9 cellular contexts compared by ENCODE assay signal in the genomic region with DNA sequence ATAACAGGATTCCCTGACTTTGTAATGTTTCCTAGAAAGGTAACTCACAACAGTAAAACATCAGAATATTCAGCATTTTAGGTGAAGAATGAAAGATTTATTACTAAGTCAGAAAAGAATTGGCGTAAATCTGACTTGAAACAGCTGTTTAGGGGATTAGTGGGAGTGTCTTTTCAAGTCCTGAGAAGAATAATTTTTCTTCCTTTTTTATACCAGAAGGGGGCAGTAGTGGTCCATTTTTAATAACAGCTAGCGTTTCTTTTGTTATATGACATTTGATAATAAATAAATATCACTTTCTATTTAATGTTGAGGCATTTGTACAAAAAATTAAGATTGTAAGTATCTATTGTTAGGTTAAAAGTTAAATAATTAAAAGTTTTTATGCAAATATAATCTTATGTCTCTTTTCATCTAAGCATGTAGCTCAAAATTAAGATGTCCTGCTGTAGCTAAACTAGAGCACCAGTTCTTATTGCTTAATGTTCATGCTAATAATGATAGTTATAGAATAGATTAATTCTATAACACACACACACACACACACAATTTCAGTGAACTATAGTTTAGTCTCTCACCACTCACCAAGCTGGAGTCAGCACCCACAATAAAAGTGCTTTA.
DNase-seq lines count a peak whose midpoint lies in the region; ATAC-seq and TF ChIP-seq lines count a peak whose summit lies in the region.
"Had no signal": no experiment of that assay in that cellular context is flagged by ENCODE, and none has a peak within 500 bp of the region (broad histone marks: within the 10 kb centered on the region; RNA-seq: fewer than 3 reads in every experiment).

No MANE protein-coding gene starts in this region.

- H3K4me3 ChIP-seq in GM23338 (no peak overlapping the region), left lung (no peak overlapping the region)
- H3K4me3 ChIP-seq: SJCRH30 had no signal

- intact Hi-C loops in left lung (cut with DNase I): no loop called here

- no peak overlapping the region for H3K4me3 Mint-ChIP-seq in GM23338

- DNase-seq in Caki2 (ENCODE audit: low read depth) (peak; percentile 28), GM23338 (ENCODE audit: low spot score) (peak; percentile 74), NCI-H187 (lab: John Stamatoyannopoulos, UW) (peak; percentile 6 to 12), astrocyte of the hippocampus (ENCODE audit: low read depth, low spot score) (peak; percentile 63), left lung (no peak), islet precursor cell (no peak), C1 segment of cervical spinal cord (lab: John Stamatoyannopoulos, UW) (no peak)

- H3K9me2 ChIP-seq in GM23338 (ENCODE audit: insufficient read depth): no peaks in the 10 kb centered on the region

- H3F3A ChIP-seq in GM23338 (replicated peaks; ENCODE audit: low read depth): no peaks in the 10 kb centered on the region

- ATAC-seq in GM23338: no peak
- peak; percentile 35 for ATAC-seq in left lung
- ATAC-seq in GM21515 (IDR thresholded peaks at IDR 0.05; ENCODE audit: unreplicated experiment): no peak

- no peak overlapping the region for H3K4me2 ChIP-seq in GM23338

- no peaks in the 10 kb centered on the region for H3K36me3 Mint-ChIP-seq in GM23338 (ENCODE audit: low read depth)

- TF ChIP-seq CTCF in GM23338 (conservative IDR thresholded peaks at IDR 0.05; ENCODE audit: low read depth in 2 of 2) (peak; percentile 56 to 90), left lung (IDR thresholded peaks at IDR 0.05) (peak; percentile 46 to 57)

- H3K4me1 Mint-ChIP-seq in GM23338: peaks cover 16% of the 10 kb centered on the region; the same call in 2 of the 3 replicates

- H3K27me3 Mint-ChIP-seq in GM23338 (ENCODE audit: insufficient read depth, low read depth, poor library complexity): no peaks in the 10 kb centered on the region

- no peak overlapping the region for H2AFZ ChIP-seq in GM23338

- H3K36me3 ChIP-seq in GM23338 (ENCODE audit: insufficient read depth) (no peaks in the 10 kb centered on the region), left lung (no peaks in the 10 kb centered on the region)
- H3K36me3 ChIP-seq: SJCRH30 had no signal

- H4K20me1 ChIP-seq in GM23338 (replicated peaks; ENCODE audit: insufficient read depth): no peaks in the 10 kb centered on the region

- no peaks in the 10 kb centered on the region for H3K9me3 Mint-ChIP-seq in GM23338

- no peaks in the 10 kb centered on the region for H3K9me3 ChIP-seq in left lung
- H3K9me3 ChIP-seq: SJCRH30 had no signal

- in situ Hi-C loops in Caki2 (cut with HindIII; ENCODE audit: low pct_unique_long_range_greater_than_20kb, low sequenced_read_pairs): no loop called here

- H3K27ac Mint-ChIP-seq in GM23338: no peak overlapping the region

- H3K27ac ChIP-seq in GM23338 (ENCODE audit: low read depth): no peak overlapping the region
- no peak overlapping the region for H3K27ac ChIP-seq in left lung
- H3K27ac ChIP-seq: SJCRH30 had no signal

- H3K79me2 ChIP-seq in GM23338 (replicated peaks; ENCODE audit: insufficient read depth): no peaks in the 10 kb centered on the region

- H3K27me3 ChIP-seq in GM23338 (ENCODE audit: insufficient read depth): no peaks in the 10 kb centered on the region
- no peaks in the 10 kb centered on the region for H3K27me3 ChIP-seq in left lung
- H3K27me3 ChIP-seq: SJCRH30 had no signal

- H3K4me1 ChIP-seq in GM23338 (ENCODE audit: insufficient read depth): peaks cover 10% of the 10 kb centered on the region; the same call in 1 of the 2 replicates
- H3K4me1 ChIP-seq in left lung: no peaks in the 10 kb centered on the region
- H3K4me1 ChIP-seq: SJCRH30 had no signal

TF ChIP-seq in GM23338, 12 proteins besides CTCF, POLR2A, EP300 and RAD21:
- TF ChIP-seq, protein P1, sequence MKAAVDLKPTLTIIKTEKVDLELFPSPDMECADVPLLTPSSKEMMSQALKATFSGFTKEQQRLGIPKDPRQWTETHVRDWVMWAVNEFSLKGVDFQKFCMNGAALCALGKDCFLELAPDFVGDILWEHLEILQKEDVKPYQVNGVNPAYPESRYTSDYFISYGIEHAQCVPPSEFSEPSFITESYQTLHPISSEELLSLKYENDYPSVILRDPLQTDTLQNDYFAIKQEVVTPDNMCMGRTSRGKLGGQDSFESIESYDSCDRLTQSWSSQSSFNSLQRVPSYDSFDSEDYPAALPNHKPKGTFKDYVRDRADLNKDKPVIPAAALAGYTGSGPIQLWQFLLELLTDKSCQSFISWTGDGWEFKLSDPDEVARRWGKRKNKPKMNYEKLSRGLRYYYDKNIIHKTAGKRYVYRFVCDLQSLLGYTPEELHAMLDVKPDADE (IDR thresholded peaks at IDR 0.05): no peak
- TF ChIP-seq EZH2 (IDR thresholded peaks at IDR 0.05; ENCODE audit: low read depth, unreplicated experiment): no peak
- no peak for TF ChIP-seq ZNF331 (CRISPR knock-in tag; IDR thresholded peaks at IDR 0.05; ENCODE audit: low read depth)
- TF ChIP-seq, protein P2, sequence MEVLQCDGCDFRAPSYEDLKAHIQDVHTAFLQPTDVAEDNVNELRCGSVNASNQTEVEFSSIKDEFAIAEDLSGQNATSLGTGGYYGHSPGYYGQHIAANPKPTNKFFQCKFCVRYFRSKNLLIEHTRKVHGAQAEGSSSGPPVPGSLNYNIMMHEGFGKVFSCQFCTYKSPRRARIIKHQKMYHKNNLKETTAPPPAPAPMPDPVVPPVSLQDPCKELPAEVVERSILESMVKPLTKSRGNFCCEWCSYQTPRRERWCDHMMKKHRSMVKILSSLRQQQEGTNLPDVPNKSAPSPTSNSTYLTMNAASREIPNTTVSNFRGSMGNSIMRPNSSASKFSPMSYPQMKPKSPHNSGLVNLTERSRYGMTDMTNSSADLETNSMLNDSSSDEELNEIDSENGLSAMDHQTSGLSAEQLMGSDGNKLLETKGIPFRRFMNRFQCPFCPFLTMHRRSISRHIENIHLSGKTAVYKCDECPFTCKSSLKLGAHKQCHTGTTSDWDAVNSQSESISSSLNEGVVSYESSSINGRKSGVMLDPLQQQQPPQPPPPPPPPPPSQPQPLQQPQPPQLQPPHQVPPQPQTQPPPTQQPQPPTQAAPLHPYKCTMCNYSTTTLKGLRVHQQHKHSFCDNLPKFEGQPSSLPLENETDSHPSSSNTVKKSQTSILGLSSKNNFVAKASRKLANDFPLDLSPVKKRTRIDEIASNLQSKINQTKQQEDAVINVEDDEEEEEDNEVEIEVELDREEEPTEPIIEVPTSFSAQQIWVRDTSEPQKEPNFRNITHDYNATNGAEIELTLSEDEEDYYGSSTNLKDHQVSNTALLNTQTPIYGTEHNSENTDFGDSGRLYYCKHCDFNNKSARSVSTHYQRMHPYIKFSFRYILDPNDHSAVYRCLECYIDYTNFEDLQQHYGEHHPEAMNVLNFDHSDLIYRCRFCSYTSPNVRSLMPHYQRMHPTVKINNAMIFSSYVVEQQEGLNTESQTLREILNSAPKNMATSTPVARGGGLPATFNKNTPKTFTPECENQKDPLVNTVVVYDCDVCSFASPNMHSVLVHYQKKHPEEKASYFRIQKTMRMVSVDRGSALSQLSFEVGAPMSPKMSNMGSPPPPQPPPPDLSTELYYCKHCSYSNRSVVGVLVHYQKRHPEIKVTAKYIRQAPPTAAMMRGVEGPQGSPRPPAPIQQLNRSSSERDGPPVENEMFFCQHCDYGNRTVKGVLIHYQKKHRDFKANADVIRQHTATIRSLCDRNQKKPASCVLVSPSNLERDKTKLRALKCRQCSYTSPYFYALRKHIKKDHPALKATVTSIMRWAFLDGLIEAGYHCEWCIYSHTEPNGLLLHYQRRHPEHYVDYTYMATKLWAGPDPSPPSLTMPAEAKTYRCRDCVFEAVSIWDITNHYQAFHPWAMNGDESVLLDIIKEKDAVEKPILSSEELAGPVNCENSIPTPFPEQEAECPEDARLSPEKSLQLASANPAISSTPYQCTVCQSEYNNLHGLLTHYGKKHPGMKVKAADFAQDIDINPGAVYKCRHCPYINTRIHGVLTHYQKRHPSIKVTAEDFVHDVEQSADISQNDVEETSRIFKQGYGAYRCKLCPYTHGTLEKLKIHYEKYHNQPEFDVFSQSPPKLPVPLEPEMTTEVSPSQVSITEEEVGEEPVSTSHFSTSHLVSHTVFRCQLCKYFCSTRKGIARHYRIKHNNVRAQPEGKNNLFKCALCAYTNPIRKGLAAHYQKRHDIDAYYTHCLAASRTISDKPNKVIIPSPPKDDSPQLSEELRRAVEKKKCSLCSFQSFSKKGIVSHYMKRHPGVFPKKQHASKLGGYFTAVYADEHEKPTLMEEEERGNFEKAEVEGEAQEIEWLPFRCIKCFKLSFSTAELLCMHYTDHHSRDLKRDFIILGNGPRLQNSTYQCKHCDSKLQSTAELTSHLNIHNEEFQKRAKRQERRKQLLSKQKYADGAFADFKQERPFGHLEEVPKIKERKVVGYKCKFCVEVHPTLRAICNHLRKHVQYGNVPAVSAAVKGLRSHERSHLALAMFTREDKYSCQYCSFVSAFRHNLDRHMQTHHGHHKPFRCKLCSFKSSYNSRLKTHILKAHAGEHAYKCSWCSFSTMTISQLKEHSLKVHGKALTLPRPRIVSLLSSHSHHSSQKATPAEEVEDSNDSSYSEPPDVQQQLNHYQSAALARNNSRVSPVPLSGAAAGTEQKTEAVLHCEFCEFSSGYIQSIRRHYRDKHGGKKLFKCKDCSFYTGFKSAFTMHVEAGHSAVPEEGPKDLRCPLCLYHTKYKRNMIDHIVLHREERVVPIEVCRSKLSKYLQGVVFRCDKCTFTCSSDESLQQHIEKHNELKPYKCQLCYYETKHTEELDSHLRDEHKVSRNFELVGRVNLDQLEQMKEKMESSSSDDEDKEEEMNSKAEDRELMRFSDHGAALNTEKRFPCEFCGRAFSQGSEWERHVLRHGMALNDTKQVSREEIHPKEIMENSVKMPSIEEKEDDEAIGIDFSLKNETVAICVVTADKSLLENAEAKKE (CRISPR knock-in tag; IDR thresholded peaks at IDR 0.05): no peak
- no peak for TF ChIP-seq EZH2phosphoT487 (IDR thresholded peaks at IDR 0.05; ENCODE audit: unreplicated experiment)

Comparison
In these comparisons a context has a peak if more than half of its experiments do, and no peak if none do; other contexts are left out.
1. DNase-seq: peak in Caki2 (single experiment), GM23338 (single experiment), NCI-H187 (2 of 2) and astrocyte of the hippocampus (single experiment); none in left lung (0 of 2), islet precursor cell (single experiment) and C1 segment of cervical spinal cord (0 of 14).